8 cellular contexts compared by ENCODE assay signal in the genomic region with DNA sequence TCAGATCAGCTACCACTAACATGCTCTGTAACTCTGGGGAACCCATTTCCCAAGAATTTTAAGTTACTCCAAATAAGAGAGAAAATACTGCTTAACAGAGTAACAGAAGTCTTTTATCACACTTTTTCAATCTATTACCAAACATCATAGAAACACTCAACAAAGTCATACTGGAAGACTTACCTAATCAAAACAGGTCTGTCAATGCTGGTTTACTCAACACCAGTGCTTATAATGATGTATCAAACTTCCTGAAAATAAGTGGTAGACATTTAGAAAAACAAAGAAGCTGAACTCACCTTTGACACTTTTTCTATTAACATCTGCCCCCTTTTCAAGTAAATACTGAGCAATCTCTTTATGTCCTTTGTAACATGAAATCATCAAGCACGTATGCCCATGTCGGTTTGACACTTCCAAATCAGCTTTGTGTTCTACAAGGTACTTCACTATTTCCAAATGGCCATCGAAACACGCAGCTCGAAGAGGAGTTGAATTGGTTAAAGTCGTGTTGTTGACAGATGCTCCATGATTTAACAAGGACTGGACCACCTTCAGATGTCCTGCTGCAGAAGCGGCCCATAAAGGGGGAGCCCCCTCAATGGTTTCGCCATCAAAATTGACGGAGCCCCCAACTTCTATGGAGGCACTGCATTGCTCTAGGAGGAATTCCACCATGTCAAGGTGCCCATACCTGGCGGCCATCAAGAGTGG. TPM values are rescaled to one million over a fixed set of nuclear protein-coding genes. Genes with fewer than 3 reads are reported as not detected.
DNase-seq lines count a peak whose midpoint lies in the region; ATAC-seq and TF ChIP-seq lines count a peak whose summit lies in the region.

No MANE protein-coding gene starts in this region.

- no peak for TF ChIP-seq CTCF in NB4 (IDR thresholded peaks at IDR 0.05; ENCODE audit: low read depth, low read length)

- peaks cover 0 to 2% of the 10 kb centered on the region in 2 donors for H3K27me3 Mint-ChIP-seq in CD8-positive, alpha-beta memory T cell

- TF ChIP-seq POLR2A in NB4 (IDR thresholded peaks at IDR 0.05; ENCODE audit: extremely low read depth, insufficient read length): no peak

- no peak overlapping the region for H2AFZ ChIP-seq in neuron (ENCODE audit: low read depth, low read length)

- H3K9me3 ChIP-seq in CD8-positive, alpha-beta memory T cell (ENCODE audit: low read length): no peaks in the 10 kb centered on the region
- peaks cover 7% of the 10 kb centered on the region for H3K9me3 ChIP-seq in effector memory CD4-positive, alpha-beta T cell (ENCODE audit: control insufficient read depth, low read length)
- H3K9me3 ChIP-seq in neuron (ENCODE audit: low read length): peaks cover 2% of the 10 kb centered on the region

- peaks cover 4% of the 10 kb centered on the region for H3K36me3 ChIP-seq in CD8-positive, alpha-beta memory T cell (ENCODE audit: insufficient read depth, low read length)
- H3K36me3 ChIP-seq in effector memory CD4-positive, alpha-beta T cell (ENCODE audit: control insufficient read depth, insufficient read depth, low read length): no peaks in the 10 kb centered on the region
- H3K36me3 ChIP-seq in neuron (ENCODE audit: insufficient read depth, low read length): peaks cover 47% of the 10 kb centered on the region

- H3K4me3 Mint-ChIP-seq in CD8-positive, alpha-beta memory T cell: peak overlapping the region; percentile 94 to 100 (median 97)

- peaks cover 0 to 6% (median 0%) of the 10 kb centered on the region in 5 donors for H3K9me3 Mint-ChIP-seq in CD8-positive, alpha-beta memory T cell

- CTCF ChIA-PET in CD8-positive, alpha-beta memory T cell (lab: Charles Lee): interaction anchor here (1.5 kb wide), 1 partner anchor 296 kb away, joined by 6 read pairs; no protein-coding TSS in a partner anchor

- H3K4me1 Mint-ChIP-seq in CD8-positive, alpha-beta memory T cell: peaks cover 63 to 69% (median 68%) of the 10 kb centered on the region in 3 donors

- peak overlapping the region; percentile 47 to 99 (median 97) for H3K27ac Mint-ChIP-seq in CD8-positive, alpha-beta memory T cell

- H3K4me1 ChIP-seq in CD8-positive, alpha-beta memory T cell (ENCODE audit: insufficient read depth, low read length): peaks cover 62% of the 10 kb centered on the region
- H3K4me1 ChIP-seq in effector memory CD4-positive, alpha-beta T cell (ENCODE audit: control insufficient read depth, insufficient read depth, low read length, poor library complexity, severe bottlenecking): peaks cover 28% of the 10 kb centered on the region
- peaks cover 31% of the 10 kb centered on the region for H3K4me1 ChIP-seq in neuron (ENCODE audit: insufficient read depth, low read length)

- no peak overlapping the region for H3K27ac ChIP-seq in CD8-positive, alpha-beta memory T cell (ENCODE audit: low read depth, low read length)
- H3K27ac ChIP-seq in effector memory CD4-positive, alpha-beta T cell (ENCODE audit: insufficient read depth, low read length, poor library complexity, severe bottlenecking): no peak overlapping the region

- ATAC-seq in HG02938 (IDR thresholded peaks at IDR 0.05; ENCODE audit: unreplicated experiment): no peak

- H3K36me3 Mint-ChIP-seq in CD8-positive, alpha-beta memory T cell: peaks cover 17 to 59% (median 21%) of the 10 kb centered on the region in 3 donors

- peak overlapping the region; percentile 74 for H3K4me3 ChIP-seq in CD8-positive, alpha-beta memory T cell (ENCODE audit: low read length)
- peak overlapping the region; percentile 82 for H3K4me3 ChIP-seq in NB4 (ENCODE audit: low read depth, low read length)
- peak overlapping the region; percentile 98 for H3K4me3 ChIP-seq in effector memory CD4-positive, alpha-beta T cell (ENCODE audit: insufficient read depth, low read depth, low read length, poor library complexity, severe bottlenecking)
- peak overlapping the region; percentile 93 for H3K4me3 ChIP-seq in neuron (ENCODE audit: low read length)

- no peaks in the 10 kb centered on the region for H3K27me3 ChIP-seq in CD8-positive, alpha-beta memory T cell (ENCODE audit: insufficient read depth, low read length, poor library complexity, severe bottlenecking)
- no peaks in the 10 kb centered on the region for H3K27me3 ChIP-seq in effector memory CD4-positive, alpha-beta T cell (replicated peaks; ENCODE audit: control insufficient read depth, insufficient read depth, low read length, poor library complexity, severe bottlenecking)
- H3K27me3 ChIP-seq in neuron (ENCODE audit: insufficient read depth, low read length): no peaks in the 10 kb centered on the region

- DNase-seq in CD8-positive, alpha-beta memory T cell: no peak
- DNase-seq in NB4 (ENCODE audit: low read depth) (peak; percentile 16), mucosa of gallbladder (ENCODE audit: low spot score) (no peak), Kasumi-1 (lab: John Stamatoyannopoulos, UW) (no peak), NCI-H187 (lab: John Stamatoyannopoulos, UW) (no peak)
- DNase-seq in effector memory CD4-positive, alpha-beta T cell: no peak

- POLR2A ChIA-PET in CD8-positive, alpha-beta memory T cell (lab: Charles Lee): interaction anchor here (0.7 kb wide), 1 partner anchor 20 kb away, joined by 3 read pairs; no protein-coding TSS in a partner anchor

RNA-seq across cellular contexts. Expression of gene FEM1C, which starts 1.8 kb away (rescaled TPM):
- total RNA-seq in CD8-positive, alpha-beta memory T cell: 10 to 100 TPM; 14.1 to 14.7 TPM
- 2.9 TPM for polyA plus RNA-seq in CD8-positive, alpha-beta memory T cell
- total RNA-seq in mucosa of gallbladder: 24.6 TPM

RNA-seq across cellular contexts. Expression of gene TICAM2, which starts 59.5 kb away (rescaled TPM):
- total RNA-seq in CD8-positive, alpha-beta memory T cell: 1 to 10 TPM in 1 of 2 experiments, under 1 TPM in 1; 0.72 to 1.4 TPM
- 0.29 TPM for polyA plus RNA-seq in CD8-positive, alpha-beta memory T cell
- total RNA-seq in mucosa of gallbladder: 3.3 TPM
